ENCODE assay signal across 26 cellular contexts in genomic region chr3:44050051-44050570, GRCh38.
DNase-seq lines count a peak whose midpoint lies in the region; ATAC-seq, FAIRE-seq and TF ChIP-seq lines count a peak whose summit lies in the region.
"Had no signal": no experiment of that assay in that cellular context is flagged by ENCODE, and none has a peak within 500 bp of the region (broad histone marks: within the 10 kb centered on the region; RNA-seq: fewer than 3 reads in every experiment).

No MANE protein-coding gene starts in this region.

- no peaks in the 10 kb centered on the region for H3K9me3 ChIP-seq in neural progenitor cell (ENCODE audit: low read depth)
- no peaks in the 10 kb centered on the region for H3K9me3 ChIP-seq in thyroid gland
- H3K9me3 ChIP-seq: A549, MG63 had no signal

- H3K79me2 ChIP-seq in neural progenitor cell (ENCODE audit: low read depth) = no peaks in the 10 kb centered on the region

- intact Hi-C loops in thyroid gland (cut with DNase I) = no loop called here

- DNase-seq in amygdala (lab: John Stamatoyannopoulos, UW) (peak in 30 of 56 donors; percentile 13 to 75 (median 42)), frontal cortex (ENCODE audit: low spot score in 2 of 2) (peak; percentile 12 to 30), neural progenitor cell (ENCODE audit: low spot score) (no peak), thyroid gland (no peak), NCI-H1105 (lab: John Stamatoyannopoulos, UW) (no peak), NOMO-1 (lab: John Stamatoyannopoulos, UW; ENCODE audit: unreplicated experiment in 2 of 2) (no peak)
- DNase-seq: AML-193; CD4-positive, alpha-beta memory T cell; COR-L47; GDM1; KG1; MG63; NCI-H1417; NCI-H1694; NCI-H2029 treated with DMSO at 0.1 percent for 48 hours; NCI-H446 treated with DMSO at 0.1 percent for 48 hours; NCI-H526; NCI-H82; NK-92 treated with Interleukin-12 subunit alpha and Interleukin-12 subunit beta, amount 100 ng/mL, for 24 hours; RPMI8226; SHP77 had no signal

- H3K27ac Mint-ChIP-seq in neural progenitor cell = peak overlapping the region; percentile 50
- H3K27ac Mint-ChIP-seq: CD4-positive, alpha-beta memory T cell had no signal

- no peaks in the 10 kb centered on the region for H3K27me3 ChIP-seq in neural progenitor cell
- no peaks in the 10 kb centered on the region for H3K27me3 ChIP-seq in thyroid gland
- H3K27me3 ChIP-seq: MG63 had no signal

- no peak overlapping the region for H3K4me3 ChIP-seq in neural progenitor cell
- no peak overlapping the region for H3K4me3 ChIP-seq in thyroid gland (replicated peaks in 1 of 3)
- H3K4me3 ChIP-seq: A549, GM12878, MG63, SK-N-MC had no signal

- no peak for TF ChIP-seq CTCF in neural progenitor cell (IDR thresholded peaks at IDR 0.05)
- TF ChIP-seq CTCF in thyroid gland (IDR thresholded peaks at IDR 0.05) = no peak

- no peak for FAIRE-seq in frontal cortex (lab: Jason Lieb, UNC)
- FAIRE-seq: A549, GM12878 had no signal

- H3K9me3 Mint-ChIP-seq in neural progenitor cell = peaks cover 2% of the 10 kb centered on the region
- H3K9me3 Mint-ChIP-seq: CD4-positive, alpha-beta memory T cell had no signal

- no peaks in the 10 kb centered on the region for H3K36me3 ChIP-seq in neural progenitor cell
- no peaks in the 10 kb centered on the region for H3K36me3 ChIP-seq in thyroid gland
- H3K36me3 ChIP-seq: MG63 had no signal

- no peak overlapping the region for H3K4me3 Mint-ChIP-seq in neural progenitor cell
- H3K4me3 Mint-ChIP-seq: CD4-positive, alpha-beta memory T cell had no signal

- H4K20me1 ChIP-seq in neural progenitor cell (ENCODE audit: low read depth) = no peaks in the 10 kb centered on the region

- no peak for TF ChIP-seq POLR2A in thyroid gland (IDR thresholded peaks at IDR 0.05)

- ATAC-seq in GM21515 (IDR thresholded peaks at IDR 0.05; ENCODE audit: unreplicated experiment) = no peak
- ATAC-seq: A549, GM12878, HCT116 had no signal

- H3K27ac ChIP-seq in neural progenitor cell (no peak overlapping the region), thyroid gland (peak overlapping the region; percentile 91 to 94 (median 94))
- H3K27ac ChIP-seq: A549, SK-N-MC had no signal

- H3K9ac ChIP-seq in neural progenitor cell = no peak overlapping the region

- peaks cover 2% of the 10 kb centered on the region for H3K27me3 Mint-ChIP-seq in neural progenitor cell (ENCODE audit: insufficient read depth, low read depth)

- no peaks in the 10 kb centered on the region for H3F3A ChIP-seq in neural progenitor cell (ENCODE audit: low read depth)

- no peak overlapping the region for H2AFZ ChIP-seq in neural progenitor cell (replicated peaks)

- H3K4me1 Mint-ChIP-seq in neural progenitor cell = peaks cover 4% of the 10 kb centered on the region
- H3K4me1 Mint-ChIP-seq: CD4-positive, alpha-beta memory T cell had no signal

- no peaks in the 10 kb centered on the region for H3K36me3 Mint-ChIP-seq in neural progenitor cell
- H3K36me3 Mint-ChIP-seq: CD4-positive, alpha-beta memory T cell had no signal

- H3K4me2 ChIP-seq in neural progenitor cell = no peak overlapping the region
- H3K4me2 ChIP-seq: A549 had no signal

- H3K4me1 ChIP-seq in neural progenitor cell = peaks cover 18% of the 10 kb centered on the region
- peaks cover 76 to 83% of the 10 kb centered on the region in 2 donors for H3K4me1 ChIP-seq in thyroid gland

- 84 to 95% methylated on average over 10 of the region's 10 CpGs for WGBS in thyroid gland, 2 donors

Comparison
In these comparisons a context has a peak if more than half of its experiments do, and no peak if none do; other contexts are left out.
1. DNase-seq: peak in amygdala (30 of 56) and frontal cortex (2 of 2); none in neural progenitor cell (single experiment), thyroid gland (0 of 2), NCI-H1105 (single experiment) and NOMO-1 (0 of 2).